In genomic region chr1:162687870-162688269, GRCh38 we compare ENCODE assay signal across 2 cellular contexts.
A peak's percentile ranks its signal among the peaks of the same experiment; 100 is the strongest.
TF ChIP-seq lines count a peak whose summit lies in the region.

No MANE protein-coding gene starts in this region.

TF ChIP-seq in GM12878, 131 proteins besides CTCF, POLR2A, EP300 and RAD21:
- peak; percentile 28; the same call in 1 of the 2 replicates for TF ChIP-seq JUNB (IDR thresholded peaks at IDR 0.05)
- TF ChIP-seq CBX3 (IDR thresholded peaks at IDR 0.05; ENCODE audit: borderline replicate concordance, low read depth) = no peak
- no peak for TF ChIP-seq SP1 (IDR thresholded peaks at IDR 0.05; ENCODE audit: low read depth, low read length)
- no peak for TF ChIP-seq ASH2L (IDR thresholded peaks at IDR 0.05; ENCODE audit: borderline replicate concordance, low read depth)

TF ChIP-seq in HepG2, 621 proteins besides CTCF, POLR2A, EP300 and RAD21:
- TF ChIP-seq ZFP36L1 (CRISPR knock-in tag; IDR thresholded peaks at IDR 0.05) (no peak), HNF4A (CRISPR knock-in tag; IDR thresholded peaks at IDR 0.05) (peak; percentile 56), LCORL (IDR thresholded peaks at IDR 0.05) (no peak), LCORL (CRISPR knock-in tag; IDR thresholded peaks at IDR 0.05) (peak; percentile 61; the same call in 1 of the 2 replicates), HNF4G (IDR thresholded peaks at IDR 0.05; ENCODE audit: borderline replicate concordance, low read depth, low read length) (peak; percentile 25; the same call in 1 of the 2 replicates), HNF4G (CRISPR knock-in tag; IDR thresholded peaks at IDR 0.05; ENCODE audit: borderline replicate concordance, low read depth) (peak; percentile 32; the same call in 1 of the 2 replicates), ZSCAN25 (CRISPR knock-in tag; IDR thresholded peaks at IDR 0.05) (no peak), POGZ (CRISPR knock-in tag; IDR thresholded peaks at IDR 0.05) (0 out of 2 replicates have a peak, but pooled peaks have one; percentile 12), ZMYM4 (CRISPR knock-in tag; IDR thresholded peaks at IDR 0.05) (0 out of 2 replicates have a peak, but pooled peaks have one; percentile 41), ZFX (CRISPR knock-in tag; IDR thresholded peaks at IDR 0.05; ENCODE audit: low read depth) (no peak)
